1 cellular context compared by ENCODE assay signal in genomic region chr20:45581702-45582101, GRCh38.
TF ChIP-seq lines count a peak whose summit lies in the region.

No MANE protein-coding gene starts in this region.

TF ChIP-seq in HepG2, 621 proteins besides CTCF, POLR2A, EP300 and RAD21:
- TF ChIP-seq ZNF414 (CRISPR knock-in tag; IDR thresholded peaks at IDR 0.05) (no peak), MAFF (IDR thresholded peaks at IDR 0.05; ENCODE audit: low read depth, low read length) (0 out of 2 replicates have a peak, but pooled peaks have one; percentile 11), MAFK (conservative IDR thresholded peaks at IDR 0.05 in 1 of 2, IDR thresholded peaks at IDR 0.05 in 1 of 2; ENCODE audit: low read length in 2 of 2) (peak in 1 of 2 experiments; percentile 41; a peak in 3 of 4 replicates)
TF ChIP-seq in HepG2: peak in this region for 2.
